ENCODE assay signal across 1 cellular context in genomic region chr7:37342665-37343471, GRCh38.
TF ChIP-seq lines count a peak whose summit lies in the region.

No MANE protein-coding gene starts in this region.

TF ChIP-seq in GM12878, 131 proteins besides CTCF, POLR2A, EP300 and RAD21 (continued from another document):
- TF ChIP-seq STAT3 (IDR thresholded peaks at IDR 0.05; ENCODE audit: low read depth, low read length) = no peak
- 0 out of 2 replicates have a peak, but pooled peaks have one; percentile 66 for TF ChIP-seq PML (IDR thresholded peaks at IDR 0.05; ENCODE audit: low read length)
- TF ChIP-seq SKIL (IDR thresholded peaks at IDR 0.05; ENCODE audit: low read depth, poor library complexity, severe bottlenecking) = peak; percentile 21
- peak; percentile 59; the same call in 1 of the 2 replicates for TF ChIP-seq CHD2 (IDR thresholded peaks at IDR 0.05; ENCODE audit: borderline replicate concordance, low read depth, low read length)
- no peak for TF ChIP-seq SP1 (IDR thresholded peaks at IDR 0.05; ENCODE audit: low read depth, low read length)
- no peak for TF ChIP-seq CEBPB (IDR thresholded peaks at IDR 0.05; ENCODE audit: borderline replicate concordance in 1 of 2, low read depth in 2 of 2, low read length in 2 of 2)
- 0 out of 2 replicates have a peak, but pooled peaks have one; percentile 50 for TF ChIP-seq CBFB (IDR thresholded peaks at IDR 0.05; ENCODE audit: low read depth)
- no peak for TF ChIP-seq NFYA (IDR thresholded peaks at IDR 0.05; ENCODE audit: borderline replicate concordance, low read depth, low read length)
- TF ChIP-seq CREM (IDR thresholded peaks at IDR 0.05; ENCODE audit: low read depth) = peak; percentile 38; the same call in 1 of the 2 replicates
- peak; percentile 81; the same call in 1 of the 2 replicates for TF ChIP-seq GATAD2B (conservative IDR thresholded peaks at IDR 0.05; ENCODE audit: low read depth)
- TF ChIP-seq IRF4 (IDR thresholded peaks at IDR 0.05; ENCODE audit: low read depth, low read length) = peak; percentile 34; the same call in 1 of the 2 replicates
- no peak for TF ChIP-seq SUZ12 (IDR thresholded peaks at IDR 0.05; ENCODE audit: unreplicated experiment)
- TF ChIP-seq TCF3 (IDR thresholded peaks at IDR 0.05; ENCODE audit: borderline replicate concordance, insufficient read depth, low read depth, low read length) = no peak
- TF ChIP-seq MTA3 (IDR thresholded peaks at IDR 0.05; ENCODE audit: borderline replicate concordance, low read length) = 0 out of 2 replicates have a peak, but pooled peaks have one; percentile 73
- TF ChIP-seq EED (IDR thresholded peaks at IDR 0.05; ENCODE audit: low read depth) = peak; percentile 85
- TF ChIP-seq KLF5 (IDR thresholded peaks at IDR 0.05; ENCODE audit: partially characterized antibody) = no peak
- no peak for TF ChIP-seq BMI1 (IDR thresholded peaks at IDR 0.05; ENCODE audit: borderline replicate concordance)
- peak; percentile 77 for TF ChIP-seq MXI1 (IDR thresholded peaks at IDR 0.05; ENCODE audit: low read depth, low read length)
- TF ChIP-seq TARDBP (IDR thresholded peaks at IDR 0.05; ENCODE audit: borderline replicate concordance) = 0 out of 2 replicates have a peak, but pooled peaks have one; percentile 32
TF ChIP-seq in GM12878: peak in this region for 46.
